ENCODE assay signal across 11 cellular contexts in genomic region chr9:94899464-94900221, GRCh38.
DNase-seq lines count a peak whose midpoint lies in the region; ATAC-seq and TF ChIP-seq lines count a peak whose summit lies in the region.
"Had no signal": no experiment of that assay in that cellular context is flagged by ENCODE, and none has a peak within 500 bp of the region (broad histone marks: within the 10 kb centered on the region; RNA-seq: fewer than 3 reads in every experiment).

No MANE protein-coding gene starts in this region.

- WGBS in heart right ventricle, 2 donors = 97 to 98% methylated on average over 8 of the region's 8 CpGs
- WGBS in gastroesophageal sphincter (ENCODE audit: low coverage in 1 of 2), 2 donors = 94 to 99% methylated on average over 5 to 7 of the region's 8 CpGs
- 95 to 97% methylated on average over 8 of the region's 8 CpGs for WGBS in sigmoid colon, 2 donors

- no peak overlapping the region for H3K27ac Mint-ChIP-seq in natural killer cell treated with Interleukin-12 subunit alpha and Interleukin-12 subunit beta and Interleukin-15 and Interleukin-18, amount 100 ng/mL, for 72 hours
- H3K27ac Mint-ChIP-seq: activated naive CD4-positive, alpha-beta T cell treated with anti-CD3 and anti-CD28 coated beads for 36 hours had no signal

- H3K4me3 ChIP-seq in heart right ventricle = no peak overlapping the region
- no peak overlapping the region for H3K4me3 ChIP-seq in gastroesophageal sphincter
- H3K4me3 ChIP-seq in sigmoid colon = no peak overlapping the region
- H3K4me3 ChIP-seq: pancreas had no signal

- intact Hi-C loops in heart right ventricle (cut with DNase I) (no loop called here), cardiac septum (cut with DNase I) (no loop called here), sigmoid colon (cut with DNase I) (no loop called here)

- H3K4me1 ChIP-seq in heart right ventricle (peaks cover 0 to 26% (median 13%) of the 10 kb centered on the region in 9 donors), gastroesophageal sphincter (peaks cover 6 to 32% (median 9%) of the 10 kb centered on the region in 3 donors), sigmoid colon (peaks cover 0 to 33% (median 20%) of the 10 kb centered on the region in 4 donors)

- no peaks in the 10 kb centered on the region for H3K27me3 Mint-ChIP-seq in natural killer cell treated with Interleukin-12 subunit alpha and Interleukin-12 subunit beta and Interleukin-15 and Interleukin-18, amount 100 ng/mL, for 72 hours

- H3K36me3 Mint-ChIP-seq in natural killer cell treated with Interleukin-12 subunit alpha and Interleukin-12 subunit beta and Interleukin-15 and Interleukin-18, amount 100 ng/mL, for 72 hours = no peaks in the 10 kb centered on the region

- H3K36me3 ChIP-seq in heart right ventricle (no peaks in the 10 kb centered on the region), gastroesophageal sphincter (no peaks in the 10 kb centered on the region), sigmoid colon (no peaks in the 10 kb centered on the region)
- H3K36me3 ChIP-seq: pancreas had no signal

- TF ChIP-seq EP300 in gastroesophageal sphincter (IDR thresholded peaks at IDR 0.05) = no peak
- TF ChIP-seq EP300 in sigmoid colon (IDR thresholded peaks at IDR 0.05) = no peak

- TF ChIP-seq CTCF in heart right ventricle (IDR thresholded peaks at IDR 0.05) (no peak), gastroesophageal sphincter (IDR thresholded peaks at IDR 0.05) (no peak), sigmoid colon (IDR thresholded peaks at IDR 0.05) (no peak)

- ATAC-seq in heart right ventricle (no peak), gastroesophageal sphincter (no peak)
- no peak for ATAC-seq in natural killer cell treated with Interleukin-12 subunit alpha and Interleukin-12 subunit beta and Interleukin-15 and Interleukin-18, amount 100 ng/mL, for 72 hours
- ATAC-seq: left colon had no signal

- TF ChIP-seq POLR2A in gastroesophageal sphincter (IDR thresholded peaks at IDR 0.05) (no peak), sigmoid colon (IDR thresholded peaks at IDR 0.05) (no peak)

- H3K9me3 ChIP-seq in heart right ventricle = no peaks in the 10 kb centered on the region
- no peaks in the 10 kb centered on the region for H3K9me3 ChIP-seq in gastroesophageal sphincter
- no peaks in the 10 kb centered on the region for H3K9me3 ChIP-seq in sigmoid colon
- H3K9me3 ChIP-seq: pancreas had no signal

- no peaks in the 10 kb centered on the region for H3K9me3 Mint-ChIP-seq in natural killer cell treated with Interleukin-12 subunit alpha and Interleukin-12 subunit beta and Interleukin-15 and Interleukin-18, amount 100 ng/mL, for 72 hours
- H3K9me3 Mint-ChIP-seq: activated naive CD4-positive, alpha-beta T cell treated with anti-CD3 and anti-CD28 coated beads for 36 hours had no signal

- no peak overlapping the region for H3K4me3 Mint-ChIP-seq in natural killer cell treated with Interleukin-12 subunit alpha and Interleukin-12 subunit beta and Interleukin-15 and Interleukin-18, amount 100 ng/mL, for 72 hours
- H3K4me3 Mint-ChIP-seq: activated naive CD4-positive, alpha-beta T cell treated with anti-CD3 and anti-CD28 coated beads for 36 hours had no signal

- DNase-seq in heart right ventricle = peak in 1 of 2 donors; percentile 1
- DNase-seq in cardiac septum (ENCODE audit: low spot score) = no peak
- DNase-seq in sigmoid colon = no peak
- no peak for DNase-seq in dermis blood vessel endothelial cell
- no peak for DNase-seq in DMS 273 treated with DMSO at 0.1 percent for 48 hours (lab: John Stamatoyannopoulos, UW)
- DNase-seq in natural killer cell treated with Interleukin-12 subunit alpha and Interleukin-12 subunit beta and Interleukin-15 and Interleukin-18, amount 100 ng/mL, for 72 hours (ENCODE audit: low spot score) = no peak
- no peak for DNase-seq in NK-92 treated with Interleukin-12 subunit alpha and Interleukin-12 subunit beta, amount 100 ng/mL, for 24 hours (lab: John Stamatoyannopoulos, UW)
- DNase-seq: activated naive CD4-positive, alpha-beta T cell treated with anti-CD3 and anti-CD28 coated beads for 36 hours; left colon; pancreas had no signal

- H3K27me3 ChIP-seq in heart right ventricle (no peaks in the 10 kb centered on the region), gastroesophageal sphincter (no peaks in the 10 kb centered on the region), sigmoid colon (no peaks in the 10 kb centered on the region)
- H3K27me3 ChIP-seq: pancreas had no signal

- H3K27ac ChIP-seq in heart right ventricle = peak overlapping the region in 9 of 10 donors; percentile 38 to 84 (median 71)
- peak overlapping the region; percentile 70 to 86 (median 82) for H3K27ac ChIP-seq in gastroesophageal sphincter
- H3K27ac ChIP-seq in sigmoid colon = peak overlapping the region; percentile 70 to 83 (median 78)

- H3K4me1 Mint-ChIP-seq in natural killer cell treated with Interleukin-12 subunit alpha and Interleukin-12 subunit beta and Interleukin-15 and Interleukin-18, amount 100 ng/mL, for 72 hours (ENCODE audit: low read depth in 2 of 2) = peaks cover 5 to 6% of the 10 kb centered on the region in 2 donors
